In genomic region chr15:85792872-85793621, GRCh38 we compare ENCODE assay signal across 8 cellular contexts. TPM values are rescaled to one million over a fixed set of nuclear protein-coding genes. Genes with fewer than 3 reads are reported as not detected.
DNase-seq lines count a peak whose midpoint lies in the region; ATAC-seq, FAIRE-seq and TF ChIP-seq lines count a peak whose summit lies in the region.

No MANE protein-coding gene starts in this region.

- H3K36me3 ChIP-seq in bronchial epithelial cell (ENCODE audit: control insufficient read depth, insufficient read depth, low read length): no peaks in the 10 kb centered on the region

- intact Hi-C loops in natural killer cell (cut with micrococcal nuclease): loop anchor here (10.0 kb wide), 1 partner anchor 58 kb away; no protein-coding TSS in a partner anchor

- peaks cover 32% of the 10 kb centered on the region for H3K4me1 Mint-ChIP-seq in stimulated activated naive CD8-positive, alpha-beta T cell treated with anti-CD3 and anti-CD28 coated beads, Interleukin-15, Interleukin-2, amounts not matched to agents 100 ng/mL and 50 ng/mL, for 24 hours (ENCODE audit: low read depth)
- H3K4me1 Mint-ChIP-seq in natural killer cell: peaks cover 25 to 37% of the 10 kb centered on the region in 2 donors

- no peaks in the 10 kb centered on the region for H3K27me3 Mint-ChIP-seq in stimulated activated naive CD8-positive, alpha-beta T cell treated with anti-CD3 and anti-CD28 coated beads, Interleukin-15, Interleukin-2, amounts not matched to agents 100 ng/mL and 50 ng/mL, for 24 hours
- H3K27me3 Mint-ChIP-seq in natural killer cell (ENCODE audit: low read depth in 2 of 2): peaks cover 0 to 5% of the 10 kb centered on the region in 2 donors

- peak overlapping the region; percentile 87 for H3K4me3 Mint-ChIP-seq in stimulated activated naive CD8-positive, alpha-beta T cell treated with anti-CD3 and anti-CD28 coated beads, Interleukin-15, Interleukin-2, amounts not matched to agents 100 ng/mL and 50 ng/mL, for 24 hours
- peak overlapping the region; percentile 94 for H3K4me3 Mint-ChIP-seq in natural killer cell

- DNase-seq in stimulated activated naive CD8-positive, alpha-beta T cell treated with anti-CD3 and anti-CD28 coated beads, Interleukin-15, Interleukin-2, amounts not matched to agents 100 U/mL and 50 U/mL, for 24 hours: no peak
- DNase-seq in bronchial epithelial cell (ENCODE audit: low read depth) (no peak), natural killer cell (no peak)

- ATAC-seq in stimulated activated naive CD8-positive, alpha-beta T cell treated with anti-CD3 and anti-CD28 coated beads, Interleukin-15, Interleukin-2, amounts not matched to agents 100 U/mL and 50 U/mL, for 24 hours: no peak
- no peak for ATAC-seq in natural killer cell
- no peak for ATAC-seq in HG03159 (IDR thresholded peaks at IDR 0.05; ENCODE audit: unreplicated experiment)
- ATAC-seq in HG03469 (IDR thresholded peaks at IDR 0.05; ENCODE audit: unreplicated experiment): no peak
- ATAC-seq in HG03520 (IDR thresholded peaks at IDR 0.05; ENCODE audit: unreplicated experiment): no peak
- no peak for ATAC-seq in esophagus mucosa

- no peaks in the 10 kb centered on the region for H3K27me3 ChIP-seq in bronchial epithelial cell (ENCODE audit: control insufficient read depth, insufficient read depth, low read length)

- FAIRE-seq in bronchial epithelial cell (lab: Jason Lieb, UNC): no peak

- H3K36me3 Mint-ChIP-seq in stimulated activated naive CD8-positive, alpha-beta T cell treated with anti-CD3 and anti-CD28 coated beads, Interleukin-15, Interleukin-2, amounts not matched to agents 100 ng/mL and 50 ng/mL, for 24 hours (ENCODE audit: low read depth): no peaks in the 10 kb centered on the region
- H3K36me3 Mint-ChIP-seq in natural killer cell: no peaks in the 10 kb centered on the region

- H3K27ac Mint-ChIP-seq in stimulated activated naive CD8-positive, alpha-beta T cell treated with anti-CD3 and anti-CD28 coated beads, Interleukin-15, Interleukin-2, amounts not matched to agents 100 ng/mL and 50 ng/mL, for 24 hours: peak overlapping the region; percentile 68
- peak overlapping the region; percentile 72 to 88 for H3K27ac Mint-ChIP-seq in natural killer cell

- H3K9me3 Mint-ChIP-seq in stimulated activated naive CD8-positive, alpha-beta T cell treated with anti-CD3 and anti-CD28 coated beads, Interleukin-15, Interleukin-2, amounts not matched to agents 100 ng/mL and 50 ng/mL, for 24 hours: no peaks in the 10 kb centered on the region
- no peaks in the 10 kb centered on the region for H3K9me3 Mint-ChIP-seq in natural killer cell

- TF ChIP-seq CTCF in bronchial epithelial cell (IDR thresholded peaks at IDR 0.05; ENCODE audit: insufficient read depth, low read length, severe bottlenecking): no peak
- TF ChIP-seq CTCF in natural killer cell (IDR thresholded peaks at IDR 0.05): no peak

- peak overlapping the region; percentile 53 for H3K4me3 ChIP-seq in bronchial epithelial cell (ENCODE audit: low read depth, low read length)

RNA-seq across cellular contexts. Expression of gene KLHL25, which starts 1.7 kb away (rescaled TPM):
- total RNA-seq in bronchial epithelial cell (4.7 and 5.6 TPM in 2 replicates), natural killer cell (10 to 100 TPM in 2 of 3 donors, 1 to 10 TPM in 1; 6.5 to 16.2 (median 10.4) TPM), esophagus mucosa (4.8 TPM)
